20 cellular contexts compared by ENCODE assay signal in the genomic region with DNA sequence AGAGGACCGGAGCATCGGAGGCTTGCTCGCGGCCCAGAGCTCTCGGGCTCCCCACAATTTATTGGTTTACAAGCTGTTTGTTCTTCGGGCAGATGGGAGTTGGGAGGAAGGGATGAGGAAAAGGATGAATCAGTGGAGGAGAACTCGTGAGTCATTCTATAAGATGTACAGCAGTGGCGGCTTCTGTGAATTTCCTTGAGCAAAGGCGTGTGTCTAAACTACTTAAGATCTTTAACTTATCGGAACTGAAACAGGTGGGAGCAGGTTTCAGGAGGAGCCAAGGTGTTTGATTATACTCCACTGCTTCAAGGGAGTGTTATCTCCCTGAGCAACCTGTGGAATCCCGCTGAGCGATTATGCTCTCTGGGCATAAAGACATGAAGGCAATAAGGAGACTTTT. TPM values are rescaled to one million over a fixed set of nuclear protein-coding genes. Genes with fewer than 3 reads are reported as not detected.
A peak's percentile ranks its signal among the peaks of the same experiment; 100 is the strongest.
DNase-seq lines count a peak whose midpoint lies in the region; ATAC-seq, FAIRE-seq and TF ChIP-seq lines count a peak whose summit lies in the region.
"Had no signal": no experiment of that assay in that cellular context is flagged by ENCODE, and none has a peak within 500 bp of the region (broad histone marks: within the 10 kb centered on the region; RNA-seq: fewer than 3 reads in every experiment).

No MANE protein-coding gene starts in this region.

- no peaks in the 10 kb centered on the region for H3K4me1 ChIP-seq in breast epithelium
- H3K4me1 ChIP-seq in small intestine (ENCODE audit: control insufficient read depth in 2 of 2, insufficient read depth in 1 of 2, low read depth in 1 of 2, low read length in 1 of 2), result no peaks in the 10 kb centered on the region
- H3K4me1 ChIP-seq: adrenal gland, heart right ventricle, pancreas, SJCRH30 had no signal

- H3K9me3 Mint-ChIP-seq in MCF 10A (ENCODE audit: unreplicated experiment), result no peaks in the 10 kb centered on the region

- CTCF ChIA-PET in MCF 10A (lab: Yijun Ruan, JAX), result no interaction called here

- no peak for TF ChIP-seq POLR2A in breast epithelium (IDR thresholded peaks at IDR 0.05)

- no peak for TF ChIP-seq CTCF in MCF 10A (IDR thresholded peaks at IDR 0.05; ENCODE audit: unreplicated experiment)
- no peak for TF ChIP-seq CTCF in breast epithelium (IDR thresholded peaks at IDR 0.05)

- DNase-seq in MCF 10A (ENCODE audit: unreplicated experiment), result peak; percentile 78
- no peak for DNase-seq in breast epithelium (ENCODE audit: low spot score in 2 of 2)
- DNase-seq in T1000 (lab: John Stamatoyannopoulos, UW), result peak; percentile 50
- DNase-seq in fibroblast of peridontal ligament (ENCODE audit: extremely low read depth), result peak; percentile 8
- DNase-seq in small intestine, result no peak
- DNase-seq in GM19239 (ENCODE audit: insufficient read length, low spot score), result no peak
- DNase-seq in stimulated activated CD4-positive, alpha-beta T cell treated with anti-CD3 and anti-CD28 coated beads, Interleukin-12 subunit alpha, Interleukin-12 subunit beta, amount 100 ng/mL, for 4 hours, result no peak
- DNase-seq: activated CD4-positive, alpha-beta memory T cell treated with anti-CD3 and anti-CD28 coated beads, Interleukin-2, amount 10 ng/mL, durations not matched to agents 7 days and 5 days; adrenal gland; DMS79; erythroblast; GOT3; heart right ventricle; pancreas; SJCRH30; stimulated activated CD4-positive, alpha-beta T cell treated with anti-CD3 and anti-CD28 coated beads, Interleukin-4, amount 100 ng/mL, for 4 hours had no signal

- H3K27ac Mint-ChIP-seq in MCF 10A (ENCODE audit: low read depth, unreplicated experiment), result peak overlapping the region; percentile 88
- H3K27ac Mint-ChIP-seq: activated CD4-positive, alpha-beta memory T cell treated with anti-CD3 and anti-CD28 coated beads, Interleukin-2, amount 10 ng/mL, durations not matched to agents 7 days and 5 days; CD14-positive monocyte had no signal

- H3K36me3 Mint-ChIP-seq in MCF 10A (ENCODE audit: insufficient read depth, unreplicated experiment), result no peaks in the 10 kb centered on the region
- H3K36me3 Mint-ChIP-seq: CD14-positive monocyte had no signal

- no peak for FAIRE-seq in small intestine (lab: Jason Lieb, UNC)
- no peak for FAIRE-seq in GM19239 (lab: Jason Lieb, UNC)
- FAIRE-seq: pancreas had no signal

- ATAC-seq in GM19395 (IDR thresholded peaks at IDR 0.05; ENCODE audit: unreplicated experiment), result no peak
- ATAC-seq: heart right ventricle, pancreas had no signal

- POLR2A ChIA-PET in MCF 10A (lab: Yijun Ruan, JAX), result interaction anchor here (0.6 to 1.0 kb wide), 3 partner anchors 47 to 166 kb away, joined by 3 to 4 read pairs (median 3); no protein-coding TSS in a partner anchor

- H3K27me3 Mint-ChIP-seq in MCF 10A (ENCODE audit: insufficient read depth, unreplicated experiment), result no peaks in the 10 kb centered on the region
- H3K27me3 Mint-ChIP-seq: activated CD4-positive, alpha-beta memory T cell treated with anti-CD3 and anti-CD28 coated beads, Interleukin-2, amount 10 ng/mL, durations not matched to agents 7 days and 5 days had no signal

- H3K27me3 ChIP-seq in breast epithelium (no peaks in the 10 kb centered on the region), small intestine (ENCODE audit: control insufficient read depth in 2 of 2, insufficient read depth in 2 of 2, low read length in 2 of 2) (no peaks in the 10 kb centered on the region)
- H3K27me3 ChIP-seq: heart right ventricle, pancreas, SJCRH30 had no signal

- H3K36me3 ChIP-seq in breast epithelium (no peaks in the 10 kb centered on the region), small intestine (ENCODE audit: control insufficient read depth in 2 of 2, insufficient read depth in 2 of 2, low read length in 2 of 2) (no peaks in the 10 kb centered on the region)
- H3K36me3 ChIP-seq: adrenal gland, heart right ventricle, pancreas, SJCRH30, thoracic aorta had no signal

- no peaks in the 10 kb centered on the region for H3K9me3 ChIP-seq in breast epithelium
- no peaks in the 10 kb centered on the region for H3K9me3 ChIP-seq in small intestine (ENCODE audit: control insufficient read depth, low read depth)
- H3K9me3 ChIP-seq: adrenal gland, pancreas, SJCRH30, thoracic aorta had no signal

- no TSS peak for BruUV-seq in MCF 10A (replicated peaks; lab: Mats Ljungman, UMichigan)

- H3K4me3 Mint-ChIP-seq in MCF 10A (ENCODE audit: unreplicated experiment), result peak overlapping the region; percentile 43
- H3K4me3 Mint-ChIP-seq: activated CD4-positive, alpha-beta memory T cell treated with anti-CD3 and anti-CD28 coated beads, Interleukin-2, amount 10 ng/mL, durations not matched to agents 7 days and 5 days; CD14-positive monocyte had no signal

- WGBS in small intestine, 3 donors, result 76 to 87% (median 80%) methylated on average over 12 of the region's 12 CpGs

- H3K4me3 ChIP-seq in breast epithelium, result no peak overlapping the region
- H3K4me3 ChIP-seq in small intestine (ENCODE audit: low read depth in 1 of 2, low read length in 2 of 2), result no peak overlapping the region
- H3K4me3 ChIP-seq: adrenal gland, heart right ventricle, pancreas, SJCRH30, thoracic aorta had no signal

- H3K4me1 Mint-ChIP-seq in MCF 10A (ENCODE audit: insufficient read depth, unreplicated experiment), result peaks cover 17% of the 10 kb centered on the region
- H3K4me1 Mint-ChIP-seq: activated CD4-positive, alpha-beta memory T cell treated with anti-CD3 and anti-CD28 coated beads, Interleukin-2, amount 10 ng/mL, durations not matched to agents 7 days and 5 days; CD14-positive monocyte had no signal

- H3K27ac ChIP-seq in breast epithelium (no peak overlapping the region), small intestine (ENCODE audit: low read depth in 1 of 2, low read length in 1 of 2) (no peak overlapping the region)
- H3K27ac ChIP-seq: 22Rv1, adrenal gland, heart right ventricle, pancreas, SJCRH30, thoracic aorta had no signal

- intact Hi-C loops in MCF 10A (cut with micrococcal nuclease) (no loop called here), breast epithelium (cut with DNase I; ENCODE audit: low total_unique reads) (no loop called here)

RNA-seq across cellular contexts. Expression of a gene that starts 50.5 kb away (rescaled TPM):
- 59.0 and 66.2 TPM in 2 replicates for total RNA-seq in MCF 10A (2022)
- 10 to 100 TPM; 25.6 to 41.1 (median 33.4) TPM for total RNA-seq in breast epithelium
- polyA plus RNA-seq in small intestine, result 10 to 100 TPM; 19.1 to 30.2 (median 27.6) TPM

Comparison
In these comparisons a context has a peak if more than half of its experiments do, and no peak if none do; other contexts are left out.
1. DNase-seq: peak in MCF 10A (single experiment), T1000 (single experiment) and fibroblast of peridontal ligament (single experiment); none in breast epithelium (0 of 2), small intestine (single experiment), GM19239 (single experiment) and stimulated activated CD4-positive, alpha-beta T cell treated with anti-CD3 and anti-CD28 coated beads, Interleukin-12 subunit alpha, Interleukin-12 subunit beta, amount 100 ng/mL, for 4 hours (single experiment).